Comparison of ENCODE assay signal across 9 cellular contexts in genomic region chr22:32775957-32776356, GRCh38. TPM values are rescaled to one million over a fixed set of nuclear protein-coding genes. Genes with fewer than 3 reads are reported as not detected.
DNase-seq lines count a peak whose midpoint lies in the region; ATAC-seq and TF ChIP-seq lines count a peak whose summit lies in the region.
"Had no signal": no experiment of that assay in that cellular context is flagged by ENCODE, and none has a peak within 500 bp of the region (broad histone marks: within the 10 kb centered on the region; RNA-seq: fewer than 3 reads in every experiment).

No MANE protein-coding gene starts in this region.

- intact Hi-C loops in IMR-90 (cut with micrococcal nuclease) = no loop called here
- intact Hi-C loops in adrenal gland (cut with DNase I) = no loop called here
- intact Hi-C loops in lower lobe of right lung (cut with DNase I) = no loop called here

- in situ Hi-C loops in IMR-90 (cut with MboI; ENCODE audit: low sequenced_read_pairs) = no loop called here

- no peak overlapping the region for H2BK15ac ChIP-seq in IMR-90 (ENCODE audit: low read depth, low read length)
- no peak overlapping the region for H2BK15ac ChIP-seq in mesenchymal stem cell (ENCODE audit: low read depth, poor library complexity, severe bottlenecking)

- BruUV-seq in IMR-90 (replicated peaks; lab: Mats Ljungman, UMichigan) = no TSS peak

- no peak overlapping the region for H2AFZ ChIP-seq in IMR-90 (replicated peaks; ENCODE audit: low read length, poor library complexity)
- H2AFZ ChIP-seq in mesenchymal stem cell (ENCODE audit: low read depth, low read length) = no peak overlapping the region

- no CpG with 5 or more reads among the region's 6 CpGs for WGBS in IMR-90 (ENCODE audit: extremely low coverage in 2 of 2, insufficient read length in 1 of 2), 2 experiments
- WGBS in adrenal gland, 4 donors = 48 to 77% (median 76%) methylated on average over 6 of the region's 6 CpGs
- 90% methylated on average over 6 of the region's 6 CpGs for WGBS in mesenchymal stem cell

- dilution Hi-C loops in IMR-90 (cut with HindIII; ENCODE audit: low sequenced_read_pairs, unreplicated experiment) = no loop called here

- POLR2A ChIA-PET in IMR-90 (lab: Charles Lee; ENCODE audit: unreplicated experiment) = no interaction called here

- H3K23ac ChIP-seq in IMR-90 (ENCODE audit: low read depth, low read length) (no peak overlapping the region), mesenchymal stem cell (ENCODE audit: low read length in 2 of 2) (no peak overlapping the region)

- H2AK5ac ChIP-seq in IMR-90 (ENCODE audit: low read depth, low read length) (peak overlapping the region; percentile 4; the same call in 1 of the 2 replicates), mesenchymal stem cell (ENCODE audit: low read length, severe bottlenecking) (no peak overlapping the region)

- H3K9me1 ChIP-seq in IMR-90 (ENCODE audit: insufficient read depth, low read length) = no peaks in the 10 kb centered on the region

- no peaks in the 10 kb centered on the region for H3K36me3 ChIP-seq in DOHH2 (ENCODE audit: control insufficient read depth, low read length)
- H3K36me3 ChIP-seq in IMR-90 (ENCODE audit: control insufficient read depth, insufficient read depth, low read length) = no peaks in the 10 kb centered on the region
- H3K36me3 ChIP-seq in adrenal gland (replicated peaks in 1 of 2) = no peaks in the 10 kb centered on the region
- no peaks in the 10 kb centered on the region for H3K36me3 ChIP-seq in lower lobe of right lung
- H3K36me3 ChIP-seq in mesenchymal stem cell (ENCODE audit: control insufficient read depth in 1 of 2, insufficient read depth in 2 of 2, low read depth in 1 of 2, low read length in 2 of 2) = no peaks in the 10 kb centered on the region

- ATAC-seq in IMR-90 (ENCODE audit: low read depth) (no peak), lower lobe of right lung (peak in 1 of 2 donors; percentile 45), GM18909 (IDR thresholded peaks at IDR 0.05; ENCODE audit: poor library complexity, unreplicated experiment) (no peak)
- no peak for ATAC-seq in stimulated activated naive CD8-positive, alpha-beta T cell treated with anti-CD3 and anti-CD28 coated beads, Interleukin-15, amount 100 ng/mL, for 72 hours

- H3F3A ChIP-seq in DOHH2 (ENCODE audit: control insufficient read depth, insufficient read depth) = no peaks in the 10 kb centered on the region

- H2AK9ac ChIP-seq in IMR-90 (replicated peaks; ENCODE audit: low read depth, low read length, poor library complexity) = no peak overlapping the region

- no peaks in the 10 kb centered on the region for H4K20me1 ChIP-seq in DOHH2 (ENCODE audit: control insufficient read depth, insufficient read depth, low read depth, low read length)
- H4K20me1 ChIP-seq in IMR-90 (ENCODE audit: insufficient read depth, low read length) = no peaks in the 10 kb centered on the region

- no peaks in the 10 kb centered on the region for H3K79me1 ChIP-seq in IMR-90 (ENCODE audit: low read depth in 1 of 2, low read length in 2 of 2)
- H3K79me1 ChIP-seq in mesenchymal stem cell (replicated peaks; ENCODE audit: low read length, poor library complexity, severe bottlenecking) = no peaks in the 10 kb centered on the region

- H3K27ac ChIP-seq in DOHH2 (ENCODE audit: low read depth, low read length) = no peak overlapping the region
- H3K27ac ChIP-seq in IMR-90 (ENCODE audit: insufficient read depth, low read length) = no peak overlapping the region
- no peak overlapping the region for H3K27ac ChIP-seq in adrenal gland
- no peak overlapping the region for H3K27ac ChIP-seq in lower lobe of right lung
- no peak overlapping the region for H3K27ac ChIP-seq in mesenchymal stem cell (ENCODE audit: low read length, poor library complexity, severe bottlenecking)

- H4K8ac ChIP-seq in IMR-90 (ENCODE audit: low read depth in 2 of 2, low read length in 2 of 2) (no peak overlapping the region), mesenchymal stem cell (ENCODE audit: low read length) (no peak overlapping the region)

- no peaks in the 10 kb centered on the region for H3K79me2 ChIP-seq in DOHH2 (ENCODE audit: control insufficient read depth, low read length)

- no peaks in the 10 kb centered on the region for H3K27me3 Mint-ChIP-seq in stimulated activated naive CD8-positive, alpha-beta T cell treated with anti-CD3 and anti-CD28 coated beads, Interleukin-15, amount 100 ng/mL, for 72 hours

- no peak overlapping the region for H3K9ac ChIP-seq in IMR-90 (ENCODE audit: low read depth, low read length)
- no peak overlapping the region for H3K9ac ChIP-seq in mesenchymal stem cell (ENCODE audit: low read length)

- H3K4me3 ChIP-seq in DOHH2 (ENCODE audit: low read length) = no peak overlapping the region
- H3K4me3 ChIP-seq in IMR-90 (ENCODE audit: insufficient read depth, low read depth, low read length) = no peak overlapping the region
- no peak overlapping the region for H3K4me3 ChIP-seq in adrenal gland
- no peak overlapping the region for H3K4me3 ChIP-seq in lower lobe of right lung
- H3K4me3 ChIP-seq in mesenchymal stem cell (ENCODE audit: insufficient read depth in 1 of 2, low read depth in 1 of 2, low read length in 2 of 2) = no peak overlapping the region

- H3K18ac ChIP-seq in IMR-90 (ENCODE audit: low read depth, low read length) (no peak overlapping the region), mesenchymal stem cell (ENCODE audit: low read depth in 1 of 2, low read length in 2 of 2) (no peak overlapping the region)

- H4K91ac ChIP-seq in IMR-90 (ENCODE audit: insufficient read depth, low read depth, low read length) (no peak overlapping the region), mesenchymal stem cell (ENCODE audit: low read length) (no peak overlapping the region)

- H3K4me1 ChIP-seq in DOHH2 (ENCODE audit: control insufficient read depth, low read length) (no peaks in the 10 kb centered on the region), IMR-90 (ENCODE audit: control insufficient read depth, insufficient read depth, low read length) (peaks cover 6% of the 10 kb centered on the region; the same call in 1 of the 2 replicates), adrenal gland (replicated peaks in 1 of 2) (no peaks in the 10 kb centered on the region), lower lobe of right lung (peaks cover 6% of the 10 kb centered on the region), mesenchymal stem cell (ENCODE audit: control insufficient read depth, insufficient read depth, low read depth, low read length) (peaks cover 3% of the 10 kb centered on the region)

- H3K4me3 Mint-ChIP-seq in stimulated activated naive CD8-positive, alpha-beta T cell treated with anti-CD3 and anti-CD28 coated beads, Interleukin-15, amount 100 ng/mL, for 72 hours = no peak overlapping the region
- H3K4me3 Mint-ChIP-seq: activated CD4-positive, alpha-beta T cell treated with anti-CD3 and anti-CD28 coated beads, Interleukin-2, amount 10 ng/mL, durations not matched to agents 7 days and 5 days had no signal

- H2BK5ac ChIP-seq in IMR-90 (ENCODE audit: low read depth, low read length, poor library complexity, severe bottlenecking) (no peak overlapping the region), mesenchymal stem cell (ENCODE audit: low read depth, low read length, poor library complexity, severe bottlenecking) (no peak overlapping the region)

- H2BK120ac ChIP-seq in IMR-90 (ENCODE audit: low read depth, low read length) (no peak overlapping the region; the same call in 1 of the 2 replicates), mesenchymal stem cell (ENCODE audit: low read depth, low read length) (no peak overlapping the region)

- no peak overlapping the region for H3K27ac Mint-ChIP-seq in stimulated activated naive CD8-positive, alpha-beta T cell treated with anti-CD3 and anti-CD28 coated beads, Interleukin-15, amount 100 ng/mL, for 72 hours
- H3K27ac Mint-ChIP-seq: activated CD4-positive, alpha-beta T cell treated with anti-CD3 and anti-CD28 coated beads, Interleukin-2, amount 10 ng/mL, durations not matched to agents 7 days and 5 days had no signal

- H3K27me3 ChIP-seq in DOHH2 (ENCODE audit: control insufficient read depth, low read length) = no peaks in the 10 kb centered on the region
- peaks cover 3% of the 10 kb centered on the region for H3K27me3 ChIP-seq in IMR-90 (ENCODE audit: control insufficient read depth, insufficient read depth, low read length)
- H3K27me3 ChIP-seq in adrenal gland = no peaks in the 10 kb centered on the region
- no peaks in the 10 kb centered on the region for H3K27me3 ChIP-seq in lower lobe of right lung (ENCODE audit: low read depth)
- H3K27me3 ChIP-seq in mesenchymal stem cell (ENCODE audit: control insufficient read depth in 1 of 2, insufficient read depth in 1 of 2, low read length in 2 of 2) = no peaks in the 10 kb centered on the region

- H3K4ac ChIP-seq in IMR-90 (ENCODE audit: low read depth, low read length) (no peak overlapping the region; the same call in 1 of the 2 replicates), mesenchymal stem cell (ENCODE audit: low read depth in 1 of 2, low read length in 2 of 2) (peak overlapping the region in 1 of 2 experiments; percentile 19)

- H3K9me3 ChIP-seq in DOHH2 (ENCODE audit: control insufficient read depth, insufficient read depth, low read length) (no peaks in the 10 kb centered on the region), IMR-90 (ENCODE audit: control insufficient read depth, insufficient read depth, low read length) (peaks cover 5% of the 10 kb centered on the region), adrenal gland (replicated peaks in 1 of 3) (no peaks in the 10 kb centered on the region), lower lobe of right lung (no peaks in the 10 kb centered on the region), mesenchymal stem cell (ENCODE audit: control insufficient read depth, low read length) (no peaks in the 10 kb centered on the region)

- no peaks in the 10 kb centered on the region for H3K4me1 Mint-ChIP-seq in stimulated activated naive CD8-positive, alpha-beta T cell treated with anti-CD3 and anti-CD28 coated beads, Interleukin-15, amount 100 ng/mL, for 72 hours

- CTCF ChIA-PET in IMR-90 (lab: Yijun Ruan, JAX) = interaction anchor here (0.7 kb wide), 1 partner anchor 122 kb away, joined by 6 read pairs; no protein-coding TSS in a partner anchor

- no peaks in the 10 kb centered on the region for H3K9me3 Mint-ChIP-seq in stimulated activated naive CD8-positive, alpha-beta T cell treated with anti-CD3 and anti-CD28 coated beads, Interleukin-15, amount 100 ng/mL, for 72 hours
- H3K9me3 Mint-ChIP-seq: activated CD4-positive, alpha-beta T cell treated with anti-CD3 and anti-CD28 coated beads, Interleukin-2, amount 10 ng/mL, durations not matched to agents 7 days and 5 days had no signal

- H3K14ac ChIP-seq in IMR-90 (replicated peaks; ENCODE audit: low read depth, low read length) (no peak overlapping the region), mesenchymal stem cell (ENCODE audit: low read length in 2 of 2) (no peak overlapping the region)

- TF ChIP-seq RAD21 in IMR-90 (IDR thresholded peaks at IDR 0.05; ENCODE audit: low read length) = no peak

- TF ChIP-seq CTCF in DOHH2 (IDR thresholded peaks at IDR 0.05; ENCODE audit: low read depth, low read length, poor library complexity, severe bottlenecking) = peak; percentile 50
- TF ChIP-seq CTCF in IMR-90 (conservative IDR thresholded peaks at IDR 0.05; ENCODE audit: low read depth, low read length) = 0 out of 2 replicates have a peak, but pooled peaks have one; percentile 21
- TF ChIP-seq CTCF in adrenal gland (IDR thresholded peaks at IDR 0.05) = peak; percentile 13 to 34 (median 28)
- TF ChIP-seq CTCF in lower lobe of right lung (IDR thresholded peaks at IDR 0.05) = peak; percentile 21

- H2BK12ac ChIP-seq in mesenchymal stem cell (ENCODE audit: low read length in 2 of 2) = no peak overlapping the region

- H3K4me2 ChIP-seq in DOHH2 (ENCODE audit: low read length) (no peak overlapping the region), IMR-90 (ENCODE audit: low read depth, low read length) (no peak overlapping the region), mesenchymal stem cell (ENCODE audit: low read length, poor library complexity, severe bottlenecking) (no peak overlapping the region)

- no peak for DNase-seq in IMR-90
- DNase-seq in adrenal gland = peak in 1 of 7 donors; percentile 31
- DNase-seq in lower lobe of right lung = no peak
- DNase-seq in stimulated activated CD4-positive, alpha-beta T cell treated with anti-CD3 and anti-CD28 coated beads, Interleukin-1b, Interleukin-23, amount 100 ng/mL, for 48 hours = no peak
- no peak for DNase-seq in stimulated activated naive CD8-positive, alpha-beta T cell treated with anti-CD3 and anti-CD28 coated beads, Interleukin-15, amount 100 ng/mL, for 72 hours
- DNase-seq in mesenchymal stem cell = no peak
- DNase-seq: activated CD4-positive, alpha-beta T cell treated with anti-CD3 and anti-CD28 coated beads, Interleukin-2, amount 10 ng/mL, durations not matched to agents 7 days and 5 days had no signal

- H3K56ac ChIP-seq in IMR-90 (ENCODE audit: extremely low read depth, insufficient read depth, low read length) = no peak overlapping the region

- no peaks in the 10 kb centered on the region for H3K9me2 ChIP-seq in DOHH2 (replicated peaks; ENCODE audit: control insufficient read depth, low read length)

- H2BK20ac ChIP-seq in IMR-90 (ENCODE audit: low read depth, low read length) = no peak overlapping the region

- H4K5ac ChIP-seq in IMR-90 (ENCODE audit: low read depth, low read length) = no peak overlapping the region

- TF ChIP-seq POLR2A in IMR-90 (IDR thresholded peaks at IDR 0.05; ENCODE audit: low read depth, low read length) = no peak
- TF ChIP-seq POLR2A in adrenal gland (IDR thresholded peaks at IDR 0.05) = no peak

RNA-seq across cellular contexts. Expression of gene TIMP3, which starts 25.5 kb away (rescaled TPM):
- total RNA-seq in IMR-90 (2012; rRNA removed) = 98.8 and 108 TPM in 2 replicates
- polyA plus RNA-seq in IMR-90 (2012; rRNA removed) = 173 and 179 TPM in 2 replicates
- 114 and 148 TPM in 2 replicates for polyA plus RNA-seq in IMR-90 (2012; cell fraction: cytosol; rRNA removed)
- polyA plus RNA-seq in IMR-90 (2012; cell fraction: nucleus; rRNA removed; ENCODE audit: low replicate concordance) = 70.7 and 131 TPM in 2 replicates
- 100 to 1,000 TPM; 248 to 677 (median 477) TPM for total RNA-seq in adrenal gland
- polyA plus RNA-seq in adrenal gland = 100 to 1,000 TPM in 2 of 3 donors, 10 to 100 TPM in 1; 78.0 to 231 (median 147) TPM
- 390 TPM for total RNA-seq in lower lobe of right lung
- 319 TPM for polyA plus RNA-seq in mesenchymal stem cell (2013, experiment 1 of 2)
- 317 TPM for polyA plus RNA-seq in mesenchymal stem cell (2013, experiment 2 of 2)
- total RNA-seq: activated CD4-positive, alpha-beta T cell treated with anti-CD3 and anti-CD28 coated beads, Interleukin-2, amount 10 ng/mL, durations not matched to agents 7 days and 5 days had no signal
